In the genomic region with DNA sequence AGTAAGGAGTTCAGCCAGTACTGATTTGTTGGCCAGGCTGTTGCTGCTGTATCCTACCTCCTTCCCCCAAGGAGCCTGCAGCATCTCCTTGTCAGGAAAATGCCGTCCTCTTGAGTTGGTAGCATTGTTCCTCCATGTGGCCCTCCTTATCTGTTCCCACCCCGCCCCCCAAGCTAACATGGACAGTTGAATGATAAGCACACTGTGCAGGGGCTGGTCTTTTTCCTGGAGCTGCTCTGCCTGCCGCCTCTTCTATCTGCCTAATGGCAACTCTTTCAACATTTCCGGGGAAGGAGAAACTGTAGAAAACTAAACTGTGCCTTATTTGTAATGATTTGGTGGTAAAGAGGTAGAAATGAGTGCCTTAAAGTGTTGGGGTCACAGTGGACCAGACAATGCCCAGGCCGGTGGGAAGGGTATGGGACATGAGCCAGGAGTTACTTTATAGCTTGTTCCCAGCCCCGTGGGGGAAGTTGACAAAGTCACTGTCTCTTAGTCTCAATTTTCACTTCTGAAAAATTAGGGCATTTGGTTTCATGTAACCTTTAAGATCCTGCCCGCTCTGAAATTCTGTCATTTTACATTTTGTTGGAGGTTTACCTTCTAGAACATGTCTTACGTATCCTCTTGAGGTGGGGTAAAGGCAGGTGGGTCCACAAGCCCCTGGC, we compare ENCODE assay signal across 13 cellular contexts. TPM values are rescaled to one million over a fixed set of nuclear protein-coding genes. Genes with fewer than 3 reads are reported as not detected.
DNase-seq lines count a peak whose midpoint lies in the region; ATAC-seq and TF ChIP-seq lines count a peak whose summit lies in the region.
"Had no signal": no experiment of that assay in that cellular context is flagged by ENCODE, and none has a peak within 500 bp of the region (broad histone marks: within the 10 kb centered on the region; RNA-seq: fewer than 3 reads in every experiment).

No MANE protein-coding gene starts in this region.

- no peak overlapping the region for H3K4me3 Mint-ChIP-seq in stimulated activated memory B cell treated with anti-CD40 and anti-IgM and Interleukin-4, amounts not matched to agents 10 μg/mL and 1 μg/mL and 100 μg/mL, for 72 hours
- H3K4me3 Mint-ChIP-seq in chondrocyte (ENCODE audit: unreplicated experiment), result no peak overlapping the region

- no peak for TF ChIP-seq POLR2A in NB4 (IDR thresholded peaks at IDR 0.05; ENCODE audit: extremely low read depth, insufficient read length)
- TF ChIP-seq POLR2A in erythroblast (IDR thresholded peaks at IDR 0.05; ENCODE audit: low read length), result peak; percentile 67

- peaks cover 8% of the 10 kb centered on the region for H3K36me3 Mint-ChIP-seq in stimulated activated memory B cell treated with anti-CD40 and anti-IgM and Interleukin-4, amounts not matched to agents 10 μg/mL and 1 μg/mL and 100 μg/mL, for 72 hours
- H3K36me3 Mint-ChIP-seq in chondrocyte (ENCODE audit: low read depth), result peaks cover 1% of the 10 kb centered on the region

- peaks cover 11 to 61% (median 58%) of the 10 kb centered on the region in 9 donors for H3K4me1 ChIP-seq in heart right ventricle

- H3K36me3 ChIP-seq in heart right ventricle, result peaks cover 0 to 7% (median 0%) of the 10 kb centered on the region in 9 donors
- H3K36me3 ChIP-seq: MG63 had no signal

- TF ChIP-seq CTCF in heart right ventricle (IDR thresholded peaks at IDR 0.05) (no peak), NB4 (IDR thresholded peaks at IDR 0.05; ENCODE audit: low read depth, low read length) (no peak), chondrocyte (IDR thresholded peaks at IDR 0.05) (no peak)

- H3K27ac Mint-ChIP-seq in stimulated activated memory B cell treated with anti-CD40 and anti-IgM and Interleukin-4, amounts not matched to agents 10 μg/mL and 1 μg/mL and 100 μg/mL, for 72 hours, result peak overlapping the region; percentile 18
- H3K27ac Mint-ChIP-seq in chondrocyte (ENCODE audit: unreplicated experiment), result no peak overlapping the region

- H3K4me3 ChIP-seq in heart right ventricle (no peak overlapping the region), NB4 (ENCODE audit: low read depth, low read length) (peak overlapping the region; percentile 27)
- H3K4me3 ChIP-seq: dorsolateral prefrontal cortex, MG63 had no signal

- H3K9me3 ChIP-seq in heart right ventricle, result no peaks in the 10 kb centered on the region
- H3K9me3 ChIP-seq: MG63 had no signal

- DNase-seq in Right ventricle myocardium inferior (ENCODE audit: missing footprints) (peak; percentile 27), heart right ventricle (no peak), NB4 (ENCODE audit: low read depth) (peak; percentile 57), erythroblast (lab: John Stamatoyannopoulos, UW) (peak; percentile 87 to 94), iPS-NIHi7 (ENCODE audit: extremely low spot score) (no peak), chondrocyte (ENCODE audit: low spot score) (no peak)
- DNase-seq: dorsolateral prefrontal cortex; MG63; stimulated activated CD4-positive, alpha-beta T cell treated with anti-CD3 and anti-CD28 coated beads, Interleukin-15, amount 100 ng/mL, for 24 hours had no signal

- peaks cover 83% of the 10 kb centered on the region for H3K4me1 Mint-ChIP-seq in stimulated activated memory B cell treated with anti-CD40 and anti-IgM and Interleukin-4, amounts not matched to agents 10 μg/mL and 1 μg/mL and 100 μg/mL, for 72 hours
- peaks cover 42% of the 10 kb centered on the region for H3K4me1 Mint-ChIP-seq in chondrocyte (ENCODE audit: low read depth)

- 42 to 60% methylated on average over 8 of the region's 8 CpGs for WGBS in heart right ventricle, 2 donors

- intact Hi-C loops in Right ventricle myocardium inferior (cut with DNase I) (loop anchor here (10.0 kb wide), 1 partner anchor 149 kb away; a partner anchor contains a TSS), heart right ventricle (cut with DNase I) (loop anchor here in 3 of 10 donors (5.0 to 10.0 kb wide), 2 partner anchors 42 to 121 kb away; no protein-coding TSS in a partner anchor)

- H3K27ac ChIP-seq in heart right ventricle, result peak overlapping the region in 4 of 10 donors; percentile 20 to 51 (median 29)
- H3K27ac ChIP-seq: dorsolateral prefrontal cortex had no signal

- no peak for ATAC-seq in Right ventricle myocardium inferior
- no peak for ATAC-seq in heart right ventricle
- no peak for ATAC-seq in stimulated activated memory B cell treated with anti-CD40 and anti-IgM and Interleukin-4, amounts not matched to agents 10 μg/mL and 1 μg/mL and 100 μg/mL, for 72 hours
- no peak for ATAC-seq in HG03571 (IDR thresholded peaks at IDR 0.05; ENCODE audit: unreplicated experiment)

- no peaks in the 10 kb centered on the region for H3K9me3 Mint-ChIP-seq in stimulated activated memory B cell treated with anti-CD40 and anti-IgM and Interleukin-4, amounts not matched to agents 10 μg/mL and 1 μg/mL and 100 μg/mL, for 72 hours
- H3K9me3 Mint-ChIP-seq in chondrocyte (ENCODE audit: low read depth), result no peaks in the 10 kb centered on the region

- no peaks in the 10 kb centered on the region for H3K27me3 ChIP-seq in heart right ventricle
- H3K27me3 ChIP-seq: dorsolateral prefrontal cortex, MG63 had no signal

- no peaks in the 10 kb centered on the region for H3K27me3 Mint-ChIP-seq in stimulated activated memory B cell treated with anti-CD40 and anti-IgM and Interleukin-4, amounts not matched to agents 10 μg/mL and 1 μg/mL and 100 μg/mL, for 72 hours
- no peaks in the 10 kb centered on the region for H3K27me3 Mint-ChIP-seq in chondrocyte (ENCODE audit: low read depth)

RNA-seq across cellular contexts. Expression of a gene that starts 4.5 kb away (rescaled TPM):
- total RNA-seq in Right ventricle myocardium inferior, result 18.7 TPM
- total RNA-seq in heart right ventricle, result 10 to 100 TPM; 10.4 to 30.8 (median 16.3) TPM
- 10 to 100 TPM; 10.2 to 35.7 TPM for polyA plus RNA-seq in heart right ventricle
- 64.6 to 72.6 TPM (median 68.7 TPM) in 3 replicates for total RNA-seq in chondrocyte

RNA-seq across cellular contexts. Expression of a gene that starts 29.4 kb away (rescaled TPM):
- total RNA-seq in Right ventricle myocardium inferior (0.54 TPM), heart right ventricle (not detected), chondrocyte (not detected in 3 replicates)
- polyA plus RNA-seq in heart right ventricle, result under 1 TPM in 1 of 2 donors, not detected in 1; 0.48 TPM
- polyA plus RNA-seq: adipose tissue, BJ had no signal

Comparison
In these comparisons a context has a peak if more than half of its experiments do, and no peak if none do; other contexts are left out.
1. DNase-seq: peak in Right ventricle myocardium inferior (single experiment), NB4 (single experiment) and erythroblast (2 of 2); none in heart right ventricle (0 of 2), iPS-NIHi7 (single experiment) and chondrocyte (single experiment).